Comparison of ENCODE assay signal across 23 cellular contexts in the genomic region with DNA sequence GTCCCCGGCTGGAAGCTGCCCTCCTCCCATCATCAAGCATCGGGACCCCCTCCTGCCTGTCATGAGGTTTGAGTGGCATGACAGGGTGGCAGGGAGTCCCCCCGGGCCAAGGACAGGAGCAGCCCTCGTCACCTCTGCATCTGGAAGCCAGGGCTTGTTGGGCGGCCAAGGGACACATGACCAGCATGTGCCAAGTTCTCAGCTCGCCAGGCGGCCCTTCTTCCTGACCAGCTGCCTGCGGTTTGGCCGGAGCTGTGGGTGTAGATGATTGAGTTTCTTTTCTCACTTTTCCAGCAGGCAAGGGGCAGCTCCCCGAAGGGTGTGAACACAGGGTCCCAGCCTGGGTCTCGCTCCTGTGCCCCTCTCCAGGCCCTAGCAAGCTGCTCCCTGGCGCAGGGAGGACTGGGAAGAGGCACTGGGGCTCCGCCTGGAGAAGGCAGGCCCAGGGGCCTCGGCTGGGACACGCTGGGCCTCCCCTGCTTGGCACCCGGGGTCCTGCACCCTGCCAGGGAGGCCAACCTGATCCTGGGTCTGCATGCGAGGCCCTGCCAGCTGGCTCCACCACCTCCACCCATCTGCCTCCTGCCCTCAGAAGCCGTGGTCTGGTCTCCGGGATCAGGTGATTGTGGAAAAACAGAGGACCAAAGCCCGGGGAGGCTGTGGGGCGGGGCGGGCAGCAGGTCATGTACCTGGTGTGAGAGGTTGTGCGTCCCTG. TPM values are rescaled to one million over a fixed set of nuclear protein-coding genes. Genes with fewer than 3 reads are reported as not detected.
DNase-seq lines count a peak whose midpoint lies in the region; ATAC-seq lines count a peak whose summit lies in the region.
"Had no signal": no experiment of that assay in that cellular context is flagged by ENCODE, and none has a peak within 500 bp of the region (broad histone marks: within the 10 kb centered on the region; RNA-seq: fewer than 3 reads in every experiment).

No MANE protein-coding gene starts in this region.

- peak overlapping the region; percentile 29 for H2AFZ ChIP-seq in neuronal stem cell (ENCODE audit: low read length)

- H3K79me1 ChIP-seq in neuronal stem cell (ENCODE audit: low read depth, low read length), result no peaks in the 10 kb centered on the region

- peak overlapping the region; percentile 78 for H2AK5ac ChIP-seq in neuronal stem cell (ENCODE audit: low read depth, low read length)

- peak overlapping the region; percentile 72 for H3K14ac ChIP-seq in neuronal stem cell (ENCODE audit: low read length)

- H3K23ac ChIP-seq in neuronal stem cell (ENCODE audit: low read depth, low read length, poor library complexity), result no peak overlapping the region

- ATAC-seq in esophagus mucosa (peak; percentile 17), GM19351 (IDR thresholded peaks at IDR 0.05; ENCODE audit: unreplicated experiment) (no peak), HG03045 (IDR thresholded peaks at IDR 0.05; ENCODE audit: unreplicated experiment) (no peak)
- ATAC-seq: T-cell had no signal

- no peak overlapping the region for H2BK15ac ChIP-seq in neuronal stem cell (ENCODE audit: low read length)

- peak overlapping the region; percentile 42; the same call in 1 of the 2 replicates for H3K9ac ChIP-seq in BLaER1
- H3K9ac ChIP-seq in neuronal stem cell (ENCODE audit: low read depth, low read length, poor library complexity), result no peak overlapping the region

- no peaks in the 10 kb centered on the region for H3K27me3 ChIP-seq in BLaER1
- H3K27me3 ChIP-seq in neuronal stem cell (ENCODE audit: control insufficient read depth in 3 of 3, insufficient read depth in 3 of 3, low read depth in 1 of 3, low read length in 3 of 3), result peaks cover 0 to 28% (median 0%) of the 10 kb centered on the region in 3 experiments
- H3K27me3 ChIP-seq: adrenal gland, colonic mucosa, esophagus squamous epithelium had no signal

- H3K18ac ChIP-seq in neuronal stem cell (ENCODE audit: low read length), result peak overlapping the region; percentile 40

- H3K9me3 ChIP-seq in BLaER1 (peaks cover 5% of the 10 kb centered on the region), neuronal stem cell (replicated peaks in 1 of 2; ENCODE audit: control insufficient read depth in 2 of 2, insufficient read depth in 1 of 2, low read depth in 1 of 2, low read length in 2 of 2) (no peaks in the 10 kb centered on the region)
- H3K9me3 ChIP-seq: adrenal gland, colonic mucosa, esophagus squamous epithelium had no signal

- H2BK120ac ChIP-seq in neuronal stem cell (ENCODE audit: low read depth, low read length), result no peak overlapping the region

- no peak overlapping the region for H2BK12ac ChIP-seq in neuronal stem cell (ENCODE audit: low read length)

- H4K20me1 ChIP-seq in BLaER1, result no peaks in the 10 kb centered on the region

- no peak overlapping the region for H2BK5ac ChIP-seq in neuronal stem cell (ENCODE audit: low read length)

- H4K91ac ChIP-seq in neuronal stem cell (ENCODE audit: low read depth, low read length, poor library complexity), result no peak overlapping the region

- DNase-seq in NCI-H2196 treated with DMSO at 0.1 percent for 48 hours (lab: John Stamatoyannopoulos, UW; ENCODE audit: unreplicated experiment) (peak; percentile 46), neuronal stem cell (ENCODE audit: low spot score) (no peak), COLO829 (ENCODE audit: low spot score) (no peak), NCI-H748 treated with DMSO at 0.1 percent for 48 hours (lab: John Stamatoyannopoulos, UW) (no peak)
- DNase-seq: activated CD4-positive, alpha-beta T cell treated with anti-CD3 and anti-CD28 coated beads for 1 hour; activated naive CD4-positive, alpha-beta T cell treated with Interleukin-2 at 50 U/mL for 16 hours; colonic mucosa; esophagus squamous epithelium; HCEC 1CT; Karpas-422; NCI-H1092; NCI-H187 treated with DMSO at 0.1 percent for 48 hours; NCI-H2227 treated with DMSO at 0.1 percent for 48 hours; SIG-M5; stimulated activated CD4-positive, alpha-beta T cell treated with anti-CD3 and anti-CD28 coated beads, Interleukin-1b, Interleukin-23, amount 100 ng/mL, for 48 hours; T-cell had no signal

- no peaks in the 10 kb centered on the region for H3K36me3 ChIP-seq in BLaER1
- no peaks in the 10 kb centered on the region for H3K36me3 ChIP-seq in neuronal stem cell (replicated peaks in 1 of 2; ENCODE audit: control insufficient read depth in 2 of 2, insufficient read depth in 2 of 2, low read length in 2 of 2)
- H3K36me3 ChIP-seq: adrenal gland, colonic mucosa, esophagus squamous epithelium had no signal

- H3K4me3 ChIP-seq in BLaER1 (no peak overlapping the region), neuronal stem cell (ENCODE audit: low read length in 2 of 2) (no peak overlapping the region)
- H3K4me3 ChIP-seq: adrenal gland, colonic mucosa, esophagus squamous epithelium, skin epidermis had no signal

- H3K4me1 ChIP-seq in BLaER1, result peaks cover 24% of the 10 kb centered on the region
- peaks cover 0 to 3% of the 10 kb centered on the region in 2 donors for H3K4me1 ChIP-seq in neuronal stem cell (ENCODE audit: control insufficient read depth in 2 of 2, insufficient read depth in 1 of 2, low read depth in 1 of 2, low read length in 2 of 2)
- H3K4me1 ChIP-seq: adrenal gland, colonic mucosa, esophagus squamous epithelium had no signal

- no peak overlapping the region for H3K4ac ChIP-seq in neuronal stem cell (ENCODE audit: low read length)

- H3K27ac ChIP-seq in BLaER1 (peak overlapping the region; percentile 62), neuronal stem cell (replicated peaks; ENCODE audit: low read length) (no peak overlapping the region)
- H3K27ac ChIP-seq: adrenal gland, colonic mucosa, esophagus squamous epithelium, skin epidermis had no signal

- H3K4me2 ChIP-seq in BLaER1 (peak overlapping the region; percentile 81), neuronal stem cell (ENCODE audit: insufficient read depth, low read length, poor library complexity, severe bottlenecking) (no peak overlapping the region)

- no CpG with 5 or more reads among the region's 23 CpGs for WGBS in neuronal stem cell (ENCODE audit: extremely low coverage in 2 of 2, insufficient read length in 2 of 2, insufficient replicate concordance in 1 of 2), 2 donors

- H4K8ac ChIP-seq in neuronal stem cell (ENCODE audit: low read depth, low read length), result no peak overlapping the region

RNA-seq across cellular contexts. Expression of gene ARHGAP8, which starts 13.4 kb away (rescaled TPM):
- total RNA-seq in esophagus mucosa, result 8.9 TPM
- polyA plus RNA-seq in neuronal stem cell (2013, experiment 1 of 2), result 4.1 TPM
- 4.2 TPM for polyA plus RNA-seq in neuronal stem cell (2013, experiment 2 of 2)
- total RNA-seq: lung microvascular endothelial cell had no signal
